ENCODE assay signal across 8 cellular contexts in the genomic region with DNA sequence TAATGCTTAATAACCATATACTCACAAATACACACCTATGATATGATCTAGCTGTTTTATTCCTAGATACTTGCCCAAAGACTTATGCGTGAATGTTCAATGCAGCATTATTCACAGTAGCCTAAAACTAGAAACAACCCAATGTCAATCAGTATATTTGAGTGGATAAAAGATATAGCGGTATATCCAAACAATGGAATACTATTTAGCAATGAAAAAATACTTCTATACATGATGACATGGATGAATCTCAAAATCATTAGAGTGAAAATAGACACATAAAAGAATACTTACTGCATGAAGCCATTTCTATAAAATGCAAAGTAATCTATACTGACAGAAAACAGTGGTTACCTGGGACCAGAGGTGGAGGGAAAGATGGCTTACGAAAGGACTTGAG.
"Had no signal": no experiment of that assay in that cellular context is flagged by ENCODE, and none has a peak within 500 bp of the region (broad histone marks: within the 10 kb centered on the region; RNA-seq: fewer than 3 reads in every experiment).

No MANE protein-coding gene starts in this region.

- FAIRE-seq: H54, HepG2 had no signal

- DNase-seq: GM23248, GOT3, H9, HCEC 1CT, KG1 had no signal

- H2AFZ ChIP-seq: GM23248 had no signal

- H3K27ac ChIP-seq: GM23248, HL-60 had no signal

- H3K9ac ChIP-seq: GM23248 had no signal

- H3K4me3 ChIP-seq: GM23248 had no signal

- ATAC-seq: HepG2 had no signal
